In the genomic region with DNA sequence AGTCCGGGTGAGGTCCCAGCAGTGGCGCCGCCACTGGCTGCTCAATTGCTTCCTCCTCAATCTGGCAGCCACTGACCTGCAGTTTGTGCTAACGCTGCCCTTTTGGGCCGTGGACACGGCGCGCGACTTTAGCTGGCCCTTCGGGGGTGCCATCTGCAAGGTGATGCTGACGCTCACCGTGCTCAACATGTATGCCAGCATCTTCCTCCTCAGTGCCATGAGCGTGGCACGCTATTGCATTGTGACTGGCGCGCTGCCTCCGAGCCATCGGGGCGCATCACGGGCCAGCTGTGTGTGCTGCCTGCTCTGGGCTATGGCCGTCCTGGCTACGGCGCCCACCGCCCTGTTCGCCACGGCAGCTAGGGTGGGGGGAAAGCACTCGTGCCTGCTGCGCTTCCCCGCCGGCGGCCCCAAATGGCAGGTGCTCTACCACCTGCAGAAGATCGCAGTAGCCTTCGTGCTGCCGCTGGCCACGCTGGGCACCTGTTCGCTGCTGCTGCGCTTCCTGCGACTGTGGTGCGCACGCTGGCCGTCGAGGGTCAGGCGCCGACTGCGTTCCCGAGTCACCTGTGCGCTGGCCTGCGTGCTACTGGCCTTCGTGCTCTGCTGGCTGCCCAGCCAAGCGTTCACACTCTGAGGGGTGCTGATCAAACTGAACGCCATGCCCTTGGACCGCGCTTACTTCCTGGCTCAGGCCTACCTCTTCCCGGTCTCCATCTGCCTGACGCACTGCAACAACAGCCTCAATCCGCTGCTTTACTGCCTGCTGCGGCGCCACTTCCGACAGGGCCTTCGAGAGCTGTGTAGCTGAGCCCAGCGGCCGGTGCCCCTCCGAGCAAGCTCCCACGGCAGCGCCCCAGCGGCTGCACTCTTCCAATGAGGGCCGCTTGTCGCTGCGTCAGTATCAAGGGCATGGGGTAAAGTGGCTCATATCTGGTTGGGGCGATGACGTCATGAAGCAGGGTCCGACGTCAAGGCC, we compare ENCODE assay signal across 1 cellular context.
TF ChIP-seq lines count a peak whose summit lies in the region.

No MANE protein-coding gene starts in this region.

TF ChIP-seq in endothelial cell of umbilical vein, 7 proteins besides CTCF, POLR2A, EP300 and RAD21:
- TF ChIP-seq GATA2 (IDR thresholded peaks at IDR 0.05; ENCODE audit: insufficient read depth, insufficient read length, low read depth, low read length): no peak
- TF ChIP-seq JUN (IDR thresholded peaks at IDR 0.05; ENCODE audit: borderline replicate concordance, insufficient read depth, insufficient read length, low read depth): no peak
- TF ChIP-seq, protein P1, sequence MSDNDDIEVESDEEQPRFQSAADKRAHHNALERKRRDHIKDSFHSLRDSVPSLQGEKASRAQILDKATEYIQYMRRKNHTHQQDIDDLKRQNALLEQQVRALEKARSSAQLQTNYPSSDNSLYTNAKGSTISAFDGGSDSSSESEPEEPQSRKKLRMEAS (IDR thresholded peaks at IDR 0.05; ENCODE audit: insufficient read depth, insufficient read length): no peak
- TF ChIP-seq MYC (IDR thresholded peaks at IDR 0.05; ENCODE audit: low read depth, low read length): no peak
- TF ChIP-seq POLR2AphosphoS5 (IDR thresholded peaks at IDR 0.05; ENCODE audit: insufficient read depth, low read depth, low read length): no peak
- TF ChIP-seq FOS (IDR thresholded peaks at IDR 0.05; ENCODE audit: borderline replicate concordance, insufficient read depth, low read length): no peak
- no peak for TF ChIP-seq EZH2 (IDR thresholded peaks at IDR 0.05; ENCODE audit: borderline replicate concordance, low read depth, low read length, severe bottlenecking)
TF ChIP-seq in endothelial cell of umbilical vein: peak in this region for 0.
